18 cellular contexts compared by ENCODE assay signal in genomic region chr1:66197120-66197519, GRCh38.
DNase-seq lines count a peak whose midpoint lies in the region; ATAC-seq and TF ChIP-seq lines count a peak whose summit lies in the region.
"Had no signal": no experiment of that assay in that cellular context is flagged by ENCODE, and none has a peak within 500 bp of the region (broad histone marks: within the 10 kb centered on the region; RNA-seq: fewer than 3 reads in every experiment).

No MANE protein-coding gene starts in this region.

- WGBS in lower leg skin, 2 donors, result 75 to 81% methylated on average over 4 of the region's 4 CpGs

- no peak for TF ChIP-seq POLR2A in lower leg skin (IDR thresholded peaks at IDR 0.05)

- H3K9me3 ChIP-seq in SK-N-MC (ENCODE audit: low read depth, low read length), result no peaks in the 10 kb centered on the region
- H3K9me3 ChIP-seq: BLaER1, HAP-1 had no signal

- no peak for DNase-seq in SK-N-MC (ENCODE audit: low read depth, low spot score)
- DNase-seq in caudate nucleus (lab: John Stamatoyannopoulos, UW), result no peak
- DNase-seq in lower leg skin (ENCODE audit: low spot score in 2 of 2), result no peak
- DNase-seq: AML-193; Calu3; CD4-positive, alpha-beta memory T cell; GF-D8; GM23248; IMR-90 had no signal

- no peaks in the 10 kb centered on the region for H3K27me3 Mint-ChIP-seq in nephron (ENCODE audit: low read depth)

- no peak for ATAC-seq in HG02970 (IDR thresholded peaks at IDR 0.05; ENCODE audit: low FRiP score, unreplicated experiment)
- no peak for ATAC-seq in GM19328 (IDR thresholded peaks at IDR 0.05; ENCODE audit: unreplicated experiment)
- ATAC-seq in HG03432 (IDR thresholded peaks at IDR 0.05; ENCODE audit: unreplicated experiment), result no peak
- ATAC-seq: GM12878, K562 had no signal

- peak overlapping the region; percentile 97 for H3K27ac ChIP-seq in SK-N-MC
- H3K27ac ChIP-seq in caudate nucleus (ENCODE audit: low read depth, low read length), result peak overlapping the region; percentile 59
- H3K27ac ChIP-seq: BLaER1, GM23248 had no signal

- H3K4me1 Mint-ChIP-seq in nephron, result peaks cover 21% of the 10 kb centered on the region
- H3K4me1 Mint-ChIP-seq: CD14-positive monocyte; CD4-positive, alpha-beta memory T cell had no signal

- no peak overlapping the region for H3K4me3 Mint-ChIP-seq in nephron
- H3K4me3 Mint-ChIP-seq: CD14-positive monocyte; CD4-positive, alpha-beta memory T cell had no signal

- peaks cover 3% of the 10 kb centered on the region for H3K9me3 Mint-ChIP-seq in nephron

- H3K4me3 ChIP-seq in SK-N-MC (peak overlapping the region; percentile 71), lower leg skin (ENCODE audit: low read depth, poor library complexity, severe bottlenecking) (no peak overlapping the region)
- H3K4me3 ChIP-seq: BLaER1, GM12878, GM23248, HAP-1, K562 had no signal

- intact Hi-C loops in lower leg skin (cut with DNase I; ENCODE audit: low total_unique reads), result no loop called here

- H3K27ac Mint-ChIP-seq in nephron, result peak overlapping the region in 2 of 3 experiments; percentile 86 to 93
- H3K27ac Mint-ChIP-seq: CD14-positive monocyte; CD4-positive, alpha-beta memory T cell had no signal

- no peaks in the 10 kb centered on the region for H3K36me3 Mint-ChIP-seq in nephron (ENCODE audit: low read depth)
- H3K36me3 Mint-ChIP-seq: CD14-positive monocyte; CD4-positive, alpha-beta memory T cell had no signal

- TF ChIP-seq CTCF in nephron (IDR thresholded peaks at IDR 0.05; ENCODE audit: unreplicated experiment in 3 of 3) (no peak), lower leg skin (IDR thresholded peaks at IDR 0.05) (no peak)

- peak overlapping the region; percentile 52 for H3K9ac ChIP-seq in SK-N-MC (ENCODE audit: insufficient read length)
- H3K9ac ChIP-seq: BLaER1, GM23248 had no signal

- no peaks in the 10 kb centered on the region for H3K36me3 ChIP-seq in SK-N-MC (ENCODE audit: insufficient read depth, low read length)
- H3K36me3 ChIP-seq: BLaER1, HAP-1 had no signal
